ENCODE assay signal across 1 cellular context in genomic region chr12:27642892-27643291, GRCh38. TPM values are rescaled to one million over a fixed set of nuclear protein-coding genes. Genes with fewer than 3 reads are reported as not detected.
"Had no signal": no experiment of that assay in that cellular context is flagged by ENCODE, and none has a peak within 500 bp of the region (broad histone marks: within the 10 kb centered on the region; RNA-seq: fewer than 3 reads in every experiment).

No MANE protein-coding gene starts in this region.

RNA-seq across cellular contexts. Expression of gene REP15, which starts 53.4 kb away (rescaled TPM):
- total RNA-seq: OCI-LY7 had no signal
